24 cellular contexts compared by ENCODE assay signal in the genomic region with DNA sequence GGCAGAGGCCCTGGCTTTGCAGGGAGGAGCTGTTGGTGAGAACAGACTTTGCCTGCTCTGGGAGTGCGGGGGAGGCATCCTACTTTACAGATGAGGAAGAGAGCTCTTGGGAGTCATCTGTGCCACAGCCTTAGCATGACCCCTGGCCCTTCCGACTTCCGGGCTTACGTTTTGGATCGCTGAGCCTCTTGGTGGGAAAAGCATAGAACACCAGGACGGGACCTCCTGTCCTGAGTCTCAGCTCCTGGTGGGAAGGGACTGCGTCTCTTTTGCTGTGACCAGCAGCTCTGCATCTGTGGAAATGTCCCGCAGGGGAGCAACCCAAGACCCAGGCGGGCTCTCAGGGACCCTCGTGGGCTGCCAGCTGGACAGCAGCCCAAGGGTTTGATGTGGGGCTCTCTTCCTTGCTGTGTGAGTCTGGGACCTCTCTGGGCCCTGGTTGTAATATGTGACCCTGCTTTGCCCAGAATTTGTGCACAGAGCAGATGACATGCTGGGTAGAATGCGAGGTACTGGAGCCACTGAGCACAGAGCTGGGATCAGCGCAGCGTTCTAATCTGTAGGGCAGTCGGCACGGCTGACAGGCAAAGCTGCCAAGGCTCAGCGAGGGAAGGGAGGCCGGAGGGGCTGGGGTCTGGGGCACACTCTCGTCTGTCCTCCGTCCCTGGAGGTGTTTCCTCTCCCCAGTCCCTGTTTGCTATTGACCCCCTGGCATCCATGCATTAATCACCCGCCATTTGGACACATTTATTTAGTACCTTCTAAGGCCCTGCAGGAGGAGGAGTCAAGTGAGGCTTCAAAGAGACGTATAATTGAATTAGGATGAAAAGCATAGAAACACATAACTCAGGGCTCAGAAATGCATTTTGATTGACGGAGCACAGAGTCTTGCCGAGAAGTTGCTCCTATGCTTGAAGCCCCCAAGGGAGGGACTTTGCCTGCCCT.
DNase-seq lines count a peak whose midpoint lies in the region; ATAC-seq and TF ChIP-seq lines count a peak whose summit lies in the region.
"Had no signal": no experiment of that assay in that cellular context is flagged by ENCODE, and none has a peak within 500 bp of the region (broad histone marks: within the 10 kb centered on the region; RNA-seq: fewer than 3 reads in every experiment).

No MANE protein-coding gene starts in this region.

- H4K91ac ChIP-seq in neuronal stem cell (ENCODE audit: low read depth, low read length, poor library complexity), result no peak overlapping the region

- H3K27me3 Mint-ChIP-seq in natural killer cell (ENCODE audit: low read depth in 2 of 2), result peaks cover 0 to 5% of the 10 kb centered on the region in 2 donors
- H3K27me3 Mint-ChIP-seq: central memory CD8-positive, alpha-beta T cell had no signal

- peaks cover 0 to 6% of the 10 kb centered on the region in 2 donors for H3K4me1 ChIP-seq in neuronal stem cell (ENCODE audit: control insufficient read depth in 2 of 2, insufficient read depth in 1 of 2, low read depth in 1 of 2, low read length in 2 of 2)
- H3K4me1 ChIP-seq: ascending aorta, vagina had no signal

- no peak overlapping the region for H2AFZ ChIP-seq in neuronal stem cell (ENCODE audit: low read length)

- no peak overlapping the region for H2BK120ac ChIP-seq in neuronal stem cell (ENCODE audit: low read depth, low read length)

- H2BK5ac ChIP-seq in neuronal stem cell (ENCODE audit: low read length), result no peak overlapping the region

- TF ChIP-seq CTCF in fibroblast of mammary gland (conservative IDR thresholded peaks at IDR 0.05; ENCODE audit: control insufficient read depth, insufficient read depth, low read depth, low read length) (no peak), natural killer cell (IDR thresholded peaks at IDR 0.05) (no peak)

- H3K4me2 ChIP-seq in neuronal stem cell (ENCODE audit: insufficient read depth, low read length, poor library complexity, severe bottlenecking), result no peak overlapping the region
- H3K4me2 ChIP-seq: BLaER1 had no signal

- H3K9me3 ChIP-seq in neuronal stem cell (replicated peaks in 1 of 2; ENCODE audit: control insufficient read depth in 2 of 2, insufficient read depth in 1 of 2, low read depth in 1 of 2, low read length in 2 of 2), result peaks cover 0 to 5% of the 10 kb centered on the region in 2 donors
- H3K9me3 ChIP-seq: ascending aorta, vagina had no signal

- H3K27ac Mint-ChIP-seq in natural killer cell, result no peak overlapping the region
- H3K27ac Mint-ChIP-seq: activated naive CD4-positive, alpha-beta T cell treated with anti-CD3 and anti-CD28 coated beads, Interleukin-2, amount 10 ng/mL, durations not matched to agents 7 days and 5 days; H9; T-helper 17 cell had no signal

- H2BK15ac ChIP-seq in neuronal stem cell (ENCODE audit: low read length), result peak overlapping the region; percentile 54

- peak overlapping the region; percentile 40 for H3K18ac ChIP-seq in neuronal stem cell (ENCODE audit: low read length)

- no CpG with 5 or more reads among the region's 23 CpGs for WGBS in neuronal stem cell (ENCODE audit: extremely low coverage in 2 of 2, insufficient read length in 2 of 2, insufficient replicate concordance in 1 of 2), 2 donors

- no peak overlapping the region for H3K4ac ChIP-seq in neuronal stem cell (ENCODE audit: low read length)

- no peaks in the 10 kb centered on the region for H3K36me3 Mint-ChIP-seq in natural killer cell
- H3K36me3 Mint-ChIP-seq: activated naive CD4-positive, alpha-beta T cell treated with anti-CD3 and anti-CD28 coated beads, Interleukin-2, amount 10 ng/mL, durations not matched to agents 7 days and 5 days had no signal

- H3K36me3 ChIP-seq in neuronal stem cell (replicated peaks in 1 of 2; ENCODE audit: control insufficient read depth in 2 of 2, insufficient read depth in 2 of 2, low read length in 2 of 2), result no peaks in the 10 kb centered on the region
- H3K36me3 ChIP-seq: ascending aorta, BLaER1, vagina had no signal

- no peaks in the 10 kb centered on the region for H3K79me1 ChIP-seq in neuronal stem cell (ENCODE audit: low read depth, low read length)

- peaks cover 0 to 16% (median 0%) of the 10 kb centered on the region in 3 experiments for H3K27me3 ChIP-seq in neuronal stem cell (ENCODE audit: control insufficient read depth in 3 of 3, insufficient read depth in 3 of 3, low read depth in 1 of 3, low read length in 3 of 3)
- H3K27me3 ChIP-seq: ascending aorta, BLaER1, vagina had no signal

- H2AK5ac ChIP-seq in neuronal stem cell (ENCODE audit: low read depth, low read length), result no peak overlapping the region

- no peak for ATAC-seq in HG03196 (IDR thresholded peaks at IDR 0.05; ENCODE audit: unreplicated experiment)
- no peak for ATAC-seq in natural killer cell
- ATAC-seq: activated T-cell treated with anti-CD3 and anti-CD28 coated beads, Interleukin-2, amount 50 U/mL, for 4 hours; T-helper 17 cell had no signal

- no peak overlapping the region for H3K4me3 ChIP-seq in fibroblast of mammary gland (ENCODE audit: control insufficient read depth, low read depth, low read length)
- H3K4me3 ChIP-seq in neuronal stem cell (ENCODE audit: low read length in 2 of 2), result no peak overlapping the region
- H3K4me3 ChIP-seq: ascending aorta, BLaER1, vagina had no signal

- no peak overlapping the region for H3K4me3 Mint-ChIP-seq in natural killer cell
- H3K4me3 Mint-ChIP-seq: activated naive CD4-positive, alpha-beta T cell treated with anti-CD3 and anti-CD28 coated beads, Interleukin-2, amount 10 ng/mL, durations not matched to agents 7 days and 5 days; activated T-cell treated with anti-CD3 and anti-CD28 coated beads, Interleukin-2, amount 50 U/mL, for 4 hours; central memory CD8-positive, alpha-beta T cell; H9; T-helper 17 cell had no signal

- no peak overlapping the region for H3K23ac ChIP-seq in neuronal stem cell (ENCODE audit: low read depth, low read length, poor library complexity)

- intact Hi-C loops in natural killer cell (cut with micrococcal nuclease), result no loop called here

- peak; percentile 7 for DNase-seq in GF-D8 (lab: John Stamatoyannopoulos, UW)
- peak; percentile 38 for DNase-seq in SKM-1 (lab: John Stamatoyannopoulos, UW; ENCODE audit: unreplicated experiment)
- DNase-seq in fibroblast of mammary gland (ENCODE audit: low read depth), result peak; percentile 37
- no peak for DNase-seq in neuronal stem cell (ENCODE audit: low spot score)
- no peak for DNase-seq in stimulated activated naive CD4-positive, alpha-beta T cell (lab: John Stamatoyannopoulos, UW)
- DNase-seq in SIG-M5 (lab: John Stamatoyannopoulos, UW), result no peak
- DNase-seq in natural killer cell, result no peak
- DNase-seq: activated CD4-positive, CD25-positive, alpha-beta regulatory T cell treated with anti-CD3 and anti-CD28 coated beads, Interleukin-2, amount 50 U/mL, for 72 hours; activated CD8-positive, alpha-beta memory T cell treated with anti-CD3 and anti-CD28 coated beads for 24 hours; activated naive CD4-positive, alpha-beta T cell treated with anti-CD3 and anti-CD28 coated beads, Interleukin-2, amount 10 ng/mL, durations not matched to agents 7 days and 5 days; activated T-cell treated with anti-CD3 and anti-CD28 coated beads, Interleukin-2, amount 50 U/mL, for 4 hours; Calu3; erythroblast; H9; NCI-H1694 treated with DMSO at 0.1 percent for 48 hours; NCI-H774; stimulated activated CD8-positive, alpha-beta memory T cell treated with anti-CD3 and anti-CD28 coated beads, Interleukin-4, amount 100 ng/mL, for 48 hours; substantia nigra; T-helper 17 cell had no signal

- H2BK12ac ChIP-seq in neuronal stem cell (ENCODE audit: low read length), result no peak overlapping the region

- H4K8ac ChIP-seq in neuronal stem cell (ENCODE audit: low read depth, low read length), result no peak overlapping the region

- no peak overlapping the region for H3K27ac ChIP-seq in neuronal stem cell (replicated peaks; ENCODE audit: low read length)
- H3K27ac ChIP-seq: ascending aorta, BLaER1, vagina had no signal

- H3K9me3 Mint-ChIP-seq in natural killer cell, result no peaks in the 10 kb centered on the region
- H3K9me3 Mint-ChIP-seq: activated naive CD4-positive, alpha-beta T cell treated with anti-CD3 and anti-CD28 coated beads, Interleukin-2, amount 10 ng/mL, durations not matched to agents 7 days and 5 days; activated T-cell treated with anti-CD3 and anti-CD28 coated beads, Interleukin-2, amount 50 U/mL, for 4 hours; central memory CD8-positive, alpha-beta T cell; H9 had no signal

- no peak overlapping the region for H3K14ac ChIP-seq in neuronal stem cell (ENCODE audit: low read length)

- H3K9ac ChIP-seq in neuronal stem cell (ENCODE audit: low read depth, low read length, poor library complexity), result no peak overlapping the region
- H3K9ac ChIP-seq: BLaER1 had no signal

- peaks cover 12 to 17% of the 10 kb centered on the region in 2 donors for H3K4me1 Mint-ChIP-seq in natural killer cell
- H3K4me1 Mint-ChIP-seq: activated naive CD4-positive, alpha-beta T cell treated with anti-CD3 and anti-CD28 coated beads, Interleukin-2, amount 10 ng/mL, durations not matched to agents 7 days and 5 days had no signal

Comparison
In these comparisons a context has a peak if more than half of its experiments do, and no peak if none do; other contexts are left out.
1. DNase-seq: peak in GF-D8 (single experiment), SKM-1 (single experiment) and fibroblast of mammary gland (single experiment); none in neuronal stem cell (single experiment), stimulated activated naive CD4-positive, alpha-beta T cell (0 of 6), SIG-M5 (single experiment) and natural killer cell (single experiment).